ENCODE assay signal across 16 cellular contexts in genomic region chr14:91103116-91103515, GRCh38. TPM values are rescaled to one million over a fixed set of nuclear protein-coding genes. Genes with fewer than 3 reads are reported as not detected.
DNase-seq lines count a peak whose midpoint lies in the region; ATAC-seq and TF ChIP-seq lines count a peak whose summit lies in the region.
"Had no signal": no experiment of that assay in that cellular context is flagged by ENCODE, and none has a peak within 500 bp of the region (broad histone marks: within the 10 kb centered on the region; RNA-seq: fewer than 3 reads in every experiment).

No MANE protein-coding gene starts in this region.

- peaks cover 7% of the 10 kb centered on the region for H3K4me1 Mint-ChIP-seq in endodermal cell

- H3K4me3 Mint-ChIP-seq in endodermal cell = no peak overlapping the region
- H3K4me3 Mint-ChIP-seq: H9 had no signal

- TF ChIP-seq POLR2A in heart left ventricle (IDR thresholded peaks at IDR 0.05) (no peak), sigmoid colon (IDR thresholded peaks at IDR 0.05) (no peak)

- TF ChIP-seq EP300 in sigmoid colon (IDR thresholded peaks at IDR 0.05) = no peak

- H3K36me3 Mint-ChIP-seq in endodermal cell (ENCODE audit: low read depth) = no peaks in the 10 kb centered on the region

- no peak overlapping the region for H3K27ac Mint-ChIP-seq in endodermal cell

- H3K27ac ChIP-seq in heart left ventricle = no peak overlapping the region
- H3K27ac ChIP-seq in left ventricle myocardium inferior (replicated peaks) = no peak overlapping the region
- H3K27ac ChIP-seq in dorsolateral prefrontal cortex = peak overlapping the region in 44 of 59 donors; percentile 3 to 84 (median 57)
- H3K27ac ChIP-seq in right cardiac atrium (ENCODE audit: low read length) = no peak overlapping the region
- no peak overlapping the region for H3K27ac ChIP-seq in aorta (ENCODE audit: low read depth in 1 of 2, low read length in 2 of 2)
- peak overlapping the region in 1 of 4 donors; percentile 4 for H3K27ac ChIP-seq in sigmoid colon
- H3K27ac ChIP-seq in endodermal cell (ENCODE audit: low read depth, low read length) = no peak overlapping the region
- H3K27ac ChIP-seq: HL-60, KMS-11, Peyer's patch had no signal

- H3K9me3 ChIP-seq in heart left ventricle (no peaks in the 10 kb centered on the region), left ventricle myocardium inferior (replicated peaks) (no peaks in the 10 kb centered on the region), right cardiac atrium (ENCODE audit: control insufficient read depth, low read length) (no peaks in the 10 kb centered on the region), aorta (ENCODE audit: control insufficient read depth, low read length) (no peaks in the 10 kb centered on the region), sigmoid colon (no peaks in the 10 kb centered on the region), endodermal cell (ENCODE audit: control insufficient read depth, low read length) (no peaks in the 10 kb centered on the region)
- H3K9me3 ChIP-seq: Peyer's patch had no signal

- no peaks in the 10 kb centered on the region for H3K27me3 Mint-ChIP-seq in endodermal cell (ENCODE audit: insufficient read depth)

- intact Hi-C loops in heart left ventricle (cut with DNase I) (no loop called here), left ventricle myocardium inferior (cut with micrococcal nuclease) (no loop called here), dorsolateral prefrontal cortex (cut with DNase I) (no loop called here), right cardiac atrium (cut with DNase I) (loop anchor here in 1 of 4 donors (5.0 kb wide), 1 partner anchor 41 kb away; the partner anchor contains the start of gene RPS6KA5), aorta (cut with DNase I) (no loop called here), sigmoid colon (cut with DNase I) (no loop called here)

- H3K4me3 ChIP-seq in heart left ventricle (no peak overlapping the region), left ventricle myocardium inferior (no peak overlapping the region), dorsolateral prefrontal cortex (no peak overlapping the region), right cardiac atrium (ENCODE audit: low read length) (no peak overlapping the region), aorta (ENCODE audit: low read length in 2 of 2) (no peak overlapping the region), sigmoid colon (no peak overlapping the region), endodermal cell (ENCODE audit: low read length) (no peak overlapping the region)
- H3K4me3 ChIP-seq: Peyer's patch had no signal

- no peaks in the 10 kb centered on the region for H3K36me3 ChIP-seq in heart left ventricle
- H3K36me3 ChIP-seq in left ventricle myocardium inferior = no peaks in the 10 kb centered on the region
- H3K36me3 ChIP-seq in aorta (ENCODE audit: control insufficient read depth in 1 of 2, insufficient read depth in 2 of 2, low read length in 1 of 2) = no peaks in the 10 kb centered on the region
- H3K36me3 ChIP-seq in sigmoid colon = no peaks in the 10 kb centered on the region
- no peaks in the 10 kb centered on the region for H3K36me3 ChIP-seq in endodermal cell (ENCODE audit: control insufficient read depth, insufficient read depth, low read length)
- H3K36me3 ChIP-seq: Peyer's patch had no signal

- no peak for TF ChIP-seq CTCF in heart left ventricle (IDR thresholded peaks at IDR 0.05)
- TF ChIP-seq CTCF in left ventricle myocardium inferior (IDR thresholded peaks at IDR 0.05; ENCODE audit: borderline replicate concordance) = no peak
- TF ChIP-seq CTCF in dorsolateral prefrontal cortex (IDR thresholded peaks at IDR 0.05 in 54 of 56, conservative IDR thresholded peaks at IDR 0.05 in 2 of 56; ENCODE audit: low read depth in 1 of 56, partially characterized antibody in 56 of 56) = no peak
- TF ChIP-seq CTCF in sigmoid colon (IDR thresholded peaks at IDR 0.05) = no peak
- TF ChIP-seq CTCF in endodermal cell (conservative IDR thresholded peaks at IDR 0.05) = no peak

- ATAC-seq in heart left ventricle (peak; percentile 40 to 80 (median 54)), right cardiac atrium (peak; percentile 64 to 86), aorta (ENCODE audit: low FRiP score) (peak; percentile 33)

- no peak overlapping the region for H3K9ac ChIP-seq in endodermal cell (ENCODE audit: extremely low read depth, low read length, poor library complexity, severe bottlenecking)
- H3K9ac ChIP-seq: KMS-11 had no signal

- H3K27me3 ChIP-seq in heart left ventricle (no peaks in the 10 kb centered on the region), left ventricle myocardium inferior (ENCODE audit: low read depth) (no peaks in the 10 kb centered on the region), dorsolateral prefrontal cortex (no peaks in the 10 kb centered on the region), right cardiac atrium (ENCODE audit: control insufficient read depth, insufficient read depth) (no peaks in the 10 kb centered on the region), aorta (ENCODE audit: control insufficient read depth in 1 of 2, insufficient read depth in 2 of 2, low read length in 1 of 2) (no peaks in the 10 kb centered on the region), sigmoid colon (no peaks in the 10 kb centered on the region), endodermal cell (ENCODE audit: control insufficient read depth, insufficient read depth, low read length, poor library complexity, severe bottlenecking) (no peaks in the 10 kb centered on the region)
- H3K27me3 ChIP-seq: Peyer's patch had no signal

- H3K9me3 Mint-ChIP-seq in endodermal cell = no peaks in the 10 kb centered on the region
- H3K9me3 Mint-ChIP-seq: H9 had no signal

- 32 to 42% (median 40%) methylated on average over 8 of the region's 8 CpGs for WGBS in heart left ventricle, 4 donors
- 38% methylated on average over 8 of the region's 8 CpGs for WGBS in right cardiac atrium
- 10 to 11% methylated on average over 8 of the region's 8 CpGs for WGBS in aorta, 2 donors
- 84 to 91% methylated on average over 8 of the region's 8 CpGs for WGBS in sigmoid colon, 2 donors
- WGBS in endodermal cell (ENCODE audit: insufficient coverage in 1 of 2, insufficient read length in 1 of 2), 2 experiments = 89 to 90% methylated on average over 8 of the region's 8 CpGs

- DNase-seq in heart left ventricle (peak in 2 of 5 donors; percentile 19 to 32), left ventricle myocardium inferior (no peak), dorsolateral prefrontal cortex (peak in 5 of 10 donors; percentile 44 to 63 (median 54)), right cardiac atrium (peak; percentile 39 to 73 (median 72)), aorta (peak in 1 of 2 donors; percentile 48), SW480 (ENCODE audit: low spot score) (no peak), sigmoid colon (no peak), endodermal cell (no peak)
- DNase-seq: DMS79 treated with DMSO at 0.1 percent for 48 hours; H9; MV-4-11; NCI-H187 treated with DMSO at 0.1 percent for 48 hours; NK-92 treated with Interleukin-12 subunit alpha and Interleukin-12 subunit beta, amount 100 ng/mL, for 24 hours; Peyer's patch had no signal

- peaks cover 0 to 12% (median 0%) of the 10 kb centered on the region in 12 donors for H3K4me1 ChIP-seq in heart left ventricle
- peaks cover 8% of the 10 kb centered on the region for H3K4me1 ChIP-seq in left ventricle myocardium inferior
- no peaks in the 10 kb centered on the region for H3K4me1 ChIP-seq in right cardiac atrium (ENCODE audit: control insufficient read depth, insufficient read depth, low read length)
- no peaks in the 10 kb centered on the region for H3K4me1 ChIP-seq in aorta (ENCODE audit: control insufficient read depth in 1 of 2, insufficient read depth in 2 of 2, low read length in 2 of 2)
- peaks cover 0 to 24% (median 10%) of the 10 kb centered on the region in 4 donors for H3K4me1 ChIP-seq in sigmoid colon
- no peaks in the 10 kb centered on the region for H3K4me1 ChIP-seq in endodermal cell (ENCODE audit: control insufficient read depth, insufficient read depth, low read length)
- H3K4me1 ChIP-seq: Peyer's patch had no signal

RNA-seq across cellular contexts. Expression of gene DGLUCY, which starts 10.8 kb away (rescaled TPM):
- total RNA-seq in heart left ventricle = 100 to 1,000 TPM; 120 to 234 (median 184) TPM
- 100 to 1,000 TPM in 1 of 2 donors, 10 to 100 TPM in 1; 53.7 to 128 TPM for polyA plus RNA-seq in heart left ventricle
- 220 TPM for total RNA-seq in left ventricle myocardium inferior
- 100 to 1,000 TPM in 58 of 120 experiments, 10 to 100 TPM in 62; 70.3 to 143 (median 98.7) TPM for total RNA-seq in dorsolateral prefrontal cortex
- total RNA-seq in right cardiac atrium = 100 to 1,000 TPM; 145 to 208 (median 179) TPM
- polyA plus RNA-seq in right cardiac atrium = 112 TPM
- 10 to 100 TPM; 23.5 to 55.5 TPM for total RNA-seq in aorta
- polyA plus RNA-seq in aorta = 10 to 100 TPM; 11.9 to 15.1 TPM
- 10 to 100 TPM; 44.4 to 99.4 (median 68.0) TPM for total RNA-seq in sigmoid colon
- polyA plus RNA-seq in sigmoid colon = 10 to 100 TPM; 14.4 to 49.8 (median 16.2) TPM
- 10 to 100 TPM; 26.7 to 33.9 TPM for total RNA-seq in endodermal cell
- polyA plus RNA-seq in endodermal cell (2013, experiment 1 of 2) = 19.3 TPM
- polyA plus RNA-seq in endodermal cell (2013, experiment 2 of 2) = 18.8 TPM

RNA-seq across cellular contexts. Expression of gene RPS6KA5, which starts 42.7 kb away (rescaled TPM):
- 10 to 100 TPM in 3 of 9 donors, 1 to 10 TPM in 6; 6.5 to 13.3 (median 8.7) TPM for total RNA-seq in heart left ventricle
- polyA plus RNA-seq in heart left ventricle = 1 to 10 TPM in 1 of 2 donors, under 1 TPM in 1; 0.72 to 1.8 TPM
- total RNA-seq in left ventricle myocardium inferior = 6.4 TPM
- 10 to 100 TPM; 24.8 to 54.3 (median 39.0) TPM for total RNA-seq in dorsolateral prefrontal cortex
- total RNA-seq in right cardiac atrium = 10 to 100 TPM in 3 of 4 donors, 1 to 10 TPM in 1; 9.9 to 15.5 (median 13.2) TPM
- polyA plus RNA-seq in right cardiac atrium = 2.0 TPM
- 1 to 10 TPM; 4.4 to 10.0 TPM for total RNA-seq in aorta
- 1 to 10 TPM; 1.4 to 1.6 TPM for polyA plus RNA-seq in aorta
- 10 to 100 TPM; 18.2 to 36.4 (median 25.9) TPM for total RNA-seq in sigmoid colon
- 1 to 10 TPM; 3.6 to 7.3 (median 6.2) TPM for polyA plus RNA-seq in sigmoid colon
- 1 to 10 TPM; 3.3 to 5.1 TPM for total RNA-seq in endodermal cell
- polyA plus RNA-seq in endodermal cell (2013, experiment 1 of 2) = 4.6 TPM
- 3.6 TPM for polyA plus RNA-seq in endodermal cell (2013, experiment 2 of 2)

Comparison
In these comparisons a context has a peak if more than half of its experiments do, and no peak if none do; other contexts are left out.
1. DNase-seq: peak in right cardiac atrium (3 of 3); none in left ventricle myocardium inferior (single experiment), SW480 (single experiment), sigmoid colon (single experiment) and endodermal cell (single experiment).
2. H3K27ac ChIP-seq: peak in dorsolateral prefrontal cortex (44 of 59); none in heart left ventricle (0 of 12), left ventricle myocardium inferior (single experiment), right cardiac atrium (single experiment), aorta (0 of 2) and endodermal cell (single experiment).
3. Peak in every context shown above with its lines, with median percentiles within 50 percentile points of each other: ATAC-seq.